In genomic region chr7:6026011-6026819, GRCh38 we compare ENCODE assay signal across 8 cellular contexts. TPM values are rescaled to one million over a fixed set of nuclear protein-coding genes. Genes with fewer than 3 reads are reported as not detected.
DNase-seq lines count a peak whose midpoint lies in the region; ATAC-seq and TF ChIP-seq lines count a peak whose summit lies in the region.

No MANE protein-coding gene starts in this region.

- no peaks in the 10 kb centered on the region for H3K27me3 ChIP-seq in hepatocyte

- no peaks in the 10 kb centered on the region for H3K4me1 ChIP-seq in hepatocyte (ENCODE audit: insufficient read depth)

- no peaks in the 10 kb centered on the region for H3K9me3 ChIP-seq in hepatocyte (ENCODE audit: low read depth)

- H3K27me3 Mint-ChIP-seq in CD14-positive monocyte (ENCODE audit: low read depth in 3 of 3) (peaks cover 0 to 3% (median 0%) of the 10 kb centered on the region in 3 donors), T-cell (no peaks in the 10 kb centered on the region)

- H3K36me3 Mint-ChIP-seq in CD14-positive monocyte (peaks cover 56 to 72% of the 10 kb centered on the region in 2 donors), T-cell (peaks cover 54% of the 10 kb centered on the region)

- 88% methylated on average over 22 of the region's 22 CpGs for WGBS in hepatocyte (ENCODE audit: low lambda C conversion rate, missing lambda C conversion rate)

- no peaks in the 10 kb centered on the region for H3K9me2 ChIP-seq in hepatocyte (replicated peaks; ENCODE audit: insufficient read depth)

- H3K4me3 Mint-ChIP-seq in CD14-positive monocyte (peak overlapping the region; percentile 81 to 93), T-cell (peak overlapping the region; percentile 59 to 79 (median 76))

- peak; percentile 74 for DNase-seq in CD14-positive monocyte (ENCODE audit: low spot score)
- peak; percentile 62 for DNase-seq in HT-29 (ENCODE audit: low spot score)
- peak; percentile 51 to 83 (median 74) for DNase-seq in T-cell
- DNase-seq in amniotic epithelial cell (ENCODE audit: low read depth) = peak; percentile 17
- peak; percentile 51 for DNase-seq in hepatocyte (ENCODE audit: low spot score)
- DNase-seq in stimulated activated CD4-positive, alpha-beta T cell treated with anti-CD3 and anti-CD28 coated beads, Interleukin-15, amount 100 ng/mL, for 1 hour (ENCODE audit: low read depth in 1 of 2, low spot score in 1 of 2) = peak; percentile 32 to 33
- DNase-seq in inferior parietal cortex (ENCODE audit: extremely low spot score) = no peak

- no peak overlapping the region for H3K4me2 ChIP-seq in hepatocyte

- peaks cover 40% of the 10 kb centered on the region for H3K4me1 Mint-ChIP-seq in CD14-positive monocyte
- H3K4me1 Mint-ChIP-seq in T-cell = peaks cover 19 to 24% (median 22%) of the 10 kb centered on the region in 3 donors

- ATAC-seq in GM19438 (IDR thresholded peaks at IDR 0.05; ENCODE audit: low read depth, unreplicated experiment) (peak; percentile 98), T-cell (replicated peaks in 1 of 4) (peak; percentile 98 to 100 (median 100))

- CTCF ChIA-PET in T-cell (lab: Charles Lee) = interaction anchor here (0.6 to 2.4 kb wide), 3 partner anchors 29 to 1531 kb away, joined by 3 to 8 read pairs (median 6); no protein-coding TSS in a partner anchor

- no peak overlapping the region for H3K27ac ChIP-seq in hepatocyte

- POLR2A ChIA-PET in T-cell (lab: Charles Lee) = interaction anchor here in 1 of 2 donors (0.6 kb wide), 3 partner anchors 20 to 445 kb away, joined by 3 to 9 read pairs (median 3); no protein-coding TSS in a partner anchor

- intact Hi-C loops in CD14-positive monocyte (cut with micrococcal nuclease) = no loop called here

- H3K9me3 Mint-ChIP-seq in CD14-positive monocyte = no peaks in the 10 kb centered on the region
- H3K9me3 Mint-ChIP-seq in T-cell = no peaks in the 10 kb centered on the region

- peaks cover 4% of the 10 kb centered on the region for H4K20me1 ChIP-seq in hepatocyte (ENCODE audit: insufficient read depth, poor library complexity, severe bottlenecking)

- TF ChIP-seq CTCF in CD14-positive monocyte (IDR thresholded peaks at IDR 0.05) (peak; percentile 41), hepatocyte (IDR thresholded peaks at IDR 0.05; ENCODE audit: poor library complexity) (peak; percentile 8)

- H2AFZ ChIP-seq in hepatocyte = no peak overlapping the region

- H3K79me2 ChIP-seq in hepatocyte = no peaks in the 10 kb centered on the region

- H3K36me3 ChIP-seq in hepatocyte (replicated peaks; ENCODE audit: insufficient read depth, low read depth) = no peaks in the 10 kb centered on the region

- no peak overlapping the region for H3K4me3 ChIP-seq in hepatocyte

- peak overlapping the region; percentile 95 to 98 (median 97) for H3K27ac Mint-ChIP-seq in CD14-positive monocyte
- H3K27ac Mint-ChIP-seq in T-cell = peak overlapping the region; percentile 93

RNA-seq across cellular contexts. Expression of gene ANKRD61, which starts 5.0 kb away (rescaled TPM):
- polyA plus RNA-seq in CD14-positive monocyte (not detected), hepatocyte (0.33 and 0.81 TPM in 2 replicates)
- total RNA-seq in HT-29 (2014; rRNA removed; shearing (Covaris generic)) = not detected in 2 replicates
- total RNA-seq in T-cell (not detected), hepatocyte (not detected in 2 replicates)

RNA-seq across cellular contexts. Expression of gene AIMP2, which starts 17.1 kb away (rescaled TPM):
- polyA plus RNA-seq in CD14-positive monocyte (10 to 100 TPM; 32.7 to 33.5 TPM), hepatocyte (52.7 and 57.9 TPM in 2 replicates)
- 98.3 and 116 TPM in 2 replicates for total RNA-seq in HT-29 (2014; rRNA removed; shearing (Covaris generic))
- total RNA-seq in T-cell (10 to 100 TPM in 3 of 5 donors, 1 to 10 TPM in 2; 7.8 to 17.4 (median 14.1) TPM), hepatocyte (55.1 and 55.4 TPM in 2 replicates)

RNA-seq across cellular contexts. Expression of gene PMS2, which starts 17.4 kb away (rescaled TPM):
- polyA plus RNA-seq in CD14-positive monocyte = 1 to 10 TPM; 3.8 to 5.1 TPM
- total RNA-seq in HT-29 (2014; rRNA removed; shearing (Covaris generic)) = 9.8 and 13.1 TPM in 2 replicates
- total RNA-seq in T-cell = 10 to 100 TPM; 13.5 to 21.0 (median 20.0) TPM
- total RNA-seq in hepatocyte = 13.9 and 15.9 TPM in 2 replicates
- 5.8 and 6.2 TPM in 2 replicates for polyA plus RNA-seq in hepatocyte

RNA-seq across cellular contexts. Expression of gene EIF2AK1, which starts 32.8 kb away (rescaled TPM):
- polyA plus RNA-seq in CD14-positive monocyte (10 to 100 TPM; 47.4 to 47.9 TPM), hepatocyte (87.3 and 104 TPM in 2 replicates)
- 324 and 358 TPM in 2 replicates for total RNA-seq in HT-29 (2014; rRNA removed; shearing (Covaris generic))
- total RNA-seq in T-cell (10 to 100 TPM; 55.8 to 82.6 (median 69.9) TPM), hepatocyte (148 and 180 TPM in 2 replicates)

RNA-seq across cellular contexts. Expression of gene RSPH10B, which starts 55.7 kb away (rescaled TPM):
- polyA plus RNA-seq in CD14-positive monocyte = not detected
- 4.4 TPM in 1 of 2 replicates, not detected in the other for total RNA-seq in HT-29 (2014; rRNA removed; shearing (Covaris generic))
- total RNA-seq in T-cell = under 1 TPM in 3 of 5 donors, not detected in 2; 0.56 to 0.90 (median 0.65) TPM
- total RNA-seq in hepatocyte = not detected in 2 replicates
- not detected in 2 replicates for polyA plus RNA-seq in hepatocyte
